8 cellular contexts compared by ENCODE assay signal in the genomic region with DNA sequence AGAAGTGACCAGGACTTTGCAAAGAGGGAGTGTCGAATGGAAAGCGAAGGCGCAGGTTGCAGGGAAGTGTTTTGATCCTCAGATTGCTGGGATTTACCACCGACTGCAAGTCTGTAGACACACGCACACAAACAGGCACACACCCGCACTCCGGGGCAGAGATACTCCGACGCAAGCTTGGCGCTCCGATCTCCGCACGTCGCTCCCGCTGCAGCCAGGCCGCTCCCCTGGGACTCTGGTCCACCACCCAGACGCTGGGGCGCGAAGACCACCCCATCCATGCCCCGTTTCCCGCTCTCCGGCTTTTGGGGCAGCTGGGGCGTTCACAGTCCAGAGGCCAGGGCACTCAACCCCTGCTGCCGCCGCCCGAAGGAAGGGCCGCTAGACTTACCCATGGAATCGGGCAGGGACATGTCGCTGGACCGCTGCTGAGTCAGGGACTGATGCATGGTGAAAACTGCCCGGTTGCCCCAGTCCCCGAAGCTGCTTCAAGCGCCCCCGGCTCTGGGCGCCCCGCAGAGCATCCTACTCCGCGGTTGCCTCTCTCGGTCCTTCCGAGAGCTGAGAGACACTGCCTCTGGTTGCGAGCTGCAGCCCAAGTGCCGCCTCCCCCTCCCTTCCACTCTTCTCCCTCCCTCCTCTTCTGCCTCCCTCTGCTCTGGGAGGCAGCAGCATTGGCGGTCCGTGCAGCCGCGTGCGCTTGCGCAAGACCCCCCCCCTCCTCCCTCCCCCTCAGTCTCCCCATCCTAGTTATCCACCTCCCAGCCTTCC. TPM values are rescaled to one million over a fixed set of nuclear protein-coding genes. Genes with fewer than 3 reads are reported as not detected.
DNase-seq lines count a peak whose midpoint lies in the region; ATAC-seq and TF ChIP-seq lines count a peak whose summit lies in the region.

A gene (minus strand): TSS at position 601 of the 771 bp plus-strand sequence. CDS start 152 bp downstream, at position 449.

- DNase-seq in stimulated activated CD4-positive, alpha-beta T cell treated with anti-CD3 and anti-CD28 coated beads, Interleukin-15, amount 100 ng/mL, for 24 hours, result peak; percentile 12
- no peak for DNase-seq in stimulated activated CD4-positive, alpha-beta T cell treated with anti-CD3 and anti-CD28 coated beads, Interleukin-1b, Interleukin-23, amount 100 ng/mL, for 48 hours
- DNase-seq in fibroblast of villous mesenchyme (ENCODE audit: low read depth) (no peak), omental fat pad (ENCODE audit: low spot score) (no peak), HUDEP-2 (lab: John Stamatoyannopoulos, UW; ENCODE audit: unreplicated experiment in 76 of 76) (no peak), GM13977 (ENCODE audit: low spot score) (no peak)

- in situ Hi-C loops in GM13977 (cut with MboI; ENCODE audit: low pct_unique_long_range_greater_than_20kb, low sequenced_read_pairs, unreplicated experiment), result no loop called here

- peak within 1 kb of the TSS; percentile 12 for H3K4me3 ChIP-seq in fibroblast of villous mesenchyme (ENCODE audit: low read depth, low read length)

- ATAC-seq in SK-N-SH treated with all-trans-retinoic acid at 6 μM for 48 hours (peak; percentile 46), omental fat pad (ENCODE audit: low FRiP score) (peak; percentile 46), HG03565 (IDR thresholded peaks at IDR 0.05; ENCODE audit: unreplicated experiment) (no peak)

- TF ChIP-seq CTCF in fibroblast of villous mesenchyme (IDR thresholded peaks at IDR 0.05; ENCODE audit: insufficient read depth, low read depth, low read length) (no peak), omental fat pad (IDR thresholded peaks at IDR 0.05) (no peak), GM13977 (IDR thresholded peaks at IDR 0.05; ENCODE audit: extremely low read depth, insufficient read depth, missing control alignments) (no peak)

TF ChIP-seq in SK-N-SH treated with all-trans-retinoic acid at 6 μM for 48 hours, 23 proteins besides CTCF, POLR2A, EP300 and RAD21:
- TF ChIP-seq ZNF8 (CRISPR knock-in tag; IDR thresholded peaks at IDR 0.05) (no peak), RARB (CRISPR knock-in tag; IDR thresholded peaks at IDR 0.05) (no peak), OSR1 (CRISPR knock-in tag; IDR thresholded peaks at IDR 0.05) (no peak), GLIS3 (CRISPR knock-in tag; IDR thresholded peaks at IDR 0.05) (no peak), ARNTL (CRISPR knock-in tag; IDR thresholded peaks at IDR 0.05; ENCODE audit: borderline replicate concordance, low read depth) (no peak), BACH2 (CRISPR knock-in tag; IDR thresholded peaks at IDR 0.05; ENCODE audit: borderline replicate concordance) (no peak), TCF4 (CRISPR knock-in tag; IDR thresholded peaks at IDR 0.05; ENCODE audit: borderline replicate concordance) (no peak)
- TF ChIP-seq, protein P1, sequence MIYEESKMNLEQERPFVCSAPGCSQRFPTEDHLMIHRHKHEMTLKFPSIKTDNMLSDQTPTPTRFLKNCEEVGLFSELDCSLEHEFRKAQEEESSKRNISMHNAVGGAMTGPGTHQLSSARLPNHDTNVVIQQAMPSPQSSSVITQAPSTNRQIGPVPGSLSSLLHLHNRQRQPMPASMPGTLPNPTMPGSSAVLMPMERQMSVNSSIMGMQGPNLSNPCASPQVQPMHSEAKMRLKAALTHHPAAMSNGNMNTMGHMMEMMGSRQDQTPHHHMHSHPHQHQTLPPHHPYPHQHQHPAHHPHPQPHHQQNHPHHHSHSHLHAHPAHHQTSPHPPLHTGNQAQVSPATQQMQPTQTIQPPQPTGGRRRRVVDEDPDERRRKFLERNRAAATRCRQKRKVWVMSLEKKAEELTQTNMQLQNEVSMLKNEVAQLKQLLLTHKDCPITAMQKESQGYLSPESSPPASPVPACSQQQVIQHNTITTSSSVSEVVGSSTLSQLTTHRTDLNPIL (CRISPR knock-in tag; IDR thresholded peaks at IDR 0.05; ENCODE audit: low read depth), result no peak

RNA-seq across cellular contexts. Expression of the gene that starts here (rescaled TPM):
- total RNA-seq in fibroblast of villous mesenchyme, result under 0.01 TPM in 1 of 2 replicates, not detected in the other
- 10 to 100 TPM in 1 of 4 donors, 1 to 10 TPM in 3; 1.1 to 12.0 (median 4.8) TPM for total RNA-seq in omental fat pad
